Comparison of ENCODE assay signal across 18 cellular contexts in genomic region chr6:56050530-56050929, GRCh38.
"Had no signal": no experiment of that assay in that cellular context is flagged by ENCODE, and none has a peak within 500 bp of the region (broad histone marks: within the 10 kb centered on the region; RNA-seq: fewer than 3 reads in every experiment).

No MANE protein-coding gene starts in this region.

- DNase-seq: activated CD4-positive, alpha-beta T cell treated with anti-CD3 and anti-CD28 coated beads, Interleukin-2, amount 50 U/mL, for 48 hours; activated naive CD4-positive, alpha-beta T cell treated with anti-CD3 and anti-CD28 coated beads, Interleukin-2, amount 10 ng/mL, durations not matched to agents 7 days and 5 days; head of caudate nucleus; lower lobe of right lung; occipital lobe; right cardiac atrium; small intestine; stimulated activated CD4-positive, alpha-beta T cell treated with anti-CD3 and anti-CD28 coated beads, Interleukin-4, amount 100 ng/mL, for 4 hours; stimulated activated CD8-positive, alpha-beta memory T cell treated with anti-CD3 and anti-CD28 coated beads, Interleukin-4, amount 100 ng/mL, for 48 hours; stimulated activated naive CD4-positive, alpha-beta T cell treated with Interleukin-2 at 50 U/mL for 16 hours; transverse colon; WERI-Rb-1 had no signal

- H3K27me3 Mint-ChIP-seq: activated naive CD4-positive, alpha-beta T cell treated with anti-CD3 and anti-CD28 coated beads, Interleukin-2, amount 10 ng/mL, durations not matched to agents 7 days and 5 days; activated T-helper 17 cell treated with anti-CD3 and anti-CD28 coated beads, Interleukin-2, amount 50 U/mL, for 72 hours; progenitor cell of endocrine pancreas had no signal

- ATAC-seq: activated T-helper 17 cell treated with anti-CD3 and anti-CD28 coated beads, Interleukin-2, amount 50 U/mL, for 72 hours; lower lobe of right lung; right cardiac atrium had no signal

- H3K27ac Mint-ChIP-seq: activated naive CD4-positive, alpha-beta T cell treated with anti-CD3 and anti-CD28 coated beads, Interleukin-2, amount 10 ng/mL, durations not matched to agents 7 days and 5 days; activated T-helper 17 cell treated with anti-CD3 and anti-CD28 coated beads, Interleukin-2, amount 50 U/mL, for 72 hours; nephron; progenitor cell of endocrine pancreas had no signal

- H3K4me3 ChIP-seq: ascending aorta, breast epithelium, lower lobe of right lung, transverse colon had no signal

- H3K9me3 Mint-ChIP-seq: nephron had no signal

- H3K27ac ChIP-seq: ascending aorta, breast epithelium, epithelial cell of prostate, lower lobe of right lung, transverse colon, WERI-Rb-1 had no signal

- H3K36me3 ChIP-seq: ascending aorta, breast epithelium, lower lobe of right lung, transverse colon, WERI-Rb-1 had no signal

- H3K9me3 ChIP-seq: ascending aorta, breast epithelium, lower lobe of right lung, transverse colon had no signal

- H3K36me3 Mint-ChIP-seq: activated naive CD4-positive, alpha-beta T cell treated with anti-CD3 and anti-CD28 coated beads, Interleukin-2, amount 10 ng/mL, durations not matched to agents 7 days and 5 days had no signal

- H3K4me1 Mint-ChIP-seq: activated naive CD4-positive, alpha-beta T cell treated with anti-CD3 and anti-CD28 coated beads, Interleukin-2, amount 10 ng/mL, durations not matched to agents 7 days and 5 days; activated T-helper 17 cell treated with anti-CD3 and anti-CD28 coated beads, Interleukin-2, amount 50 U/mL, for 72 hours had no signal

- H3K4me3 Mint-ChIP-seq: activated naive CD4-positive, alpha-beta T cell treated with anti-CD3 and anti-CD28 coated beads, Interleukin-2, amount 10 ng/mL, durations not matched to agents 7 days and 5 days; activated T-helper 17 cell treated with anti-CD3 and anti-CD28 coated beads, Interleukin-2, amount 50 U/mL, for 72 hours; nephron had no signal
